Comparison of ENCODE assay signal across 1 cellular context in the genomic region with DNA sequence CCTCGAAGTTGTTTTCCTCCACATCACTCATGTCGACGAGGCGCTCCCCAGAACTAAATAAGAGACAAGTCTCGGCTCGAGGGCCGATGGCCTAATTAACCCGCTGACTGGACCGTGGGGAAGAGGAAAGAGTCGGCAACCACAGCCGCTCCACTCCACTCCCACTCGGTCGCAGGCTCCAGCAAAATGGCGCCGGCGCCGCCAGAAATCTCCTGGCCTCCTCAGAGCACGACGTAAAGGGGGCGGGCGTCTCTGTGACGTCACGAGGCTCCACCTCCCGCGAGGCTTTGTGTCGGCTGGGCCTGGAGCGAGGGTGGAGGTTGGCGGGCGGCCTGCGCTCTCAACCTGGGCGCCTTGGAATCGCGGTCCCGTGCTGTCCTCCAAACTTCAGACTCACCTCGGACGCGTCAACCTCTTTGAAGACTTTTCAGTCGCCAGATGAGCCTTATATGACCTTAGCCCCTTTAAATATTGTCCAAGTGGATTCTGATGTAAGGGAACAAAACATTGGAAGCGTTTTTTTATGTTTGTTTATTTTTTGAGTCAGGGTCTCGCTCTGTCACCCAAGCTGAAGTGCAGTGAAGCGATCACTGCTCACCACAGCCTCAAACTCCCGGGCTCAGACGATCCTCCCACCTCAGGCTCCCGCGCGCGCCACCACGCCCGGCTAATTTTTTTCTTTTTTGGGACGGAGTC.
TF ChIP-seq lines count a peak whose summit lies in the region.

A gene (minus strand): TSS at position 188 of the 696 bp plus-strand sequence. CDS start 157 bp downstream, at position 31.

TF ChIP-seq in K562, 482 proteins besides CTCF, POLR2A, EP300 and RAD21 (continued from another document and continues in another):
- TF ChIP-seq, protein P1, sequence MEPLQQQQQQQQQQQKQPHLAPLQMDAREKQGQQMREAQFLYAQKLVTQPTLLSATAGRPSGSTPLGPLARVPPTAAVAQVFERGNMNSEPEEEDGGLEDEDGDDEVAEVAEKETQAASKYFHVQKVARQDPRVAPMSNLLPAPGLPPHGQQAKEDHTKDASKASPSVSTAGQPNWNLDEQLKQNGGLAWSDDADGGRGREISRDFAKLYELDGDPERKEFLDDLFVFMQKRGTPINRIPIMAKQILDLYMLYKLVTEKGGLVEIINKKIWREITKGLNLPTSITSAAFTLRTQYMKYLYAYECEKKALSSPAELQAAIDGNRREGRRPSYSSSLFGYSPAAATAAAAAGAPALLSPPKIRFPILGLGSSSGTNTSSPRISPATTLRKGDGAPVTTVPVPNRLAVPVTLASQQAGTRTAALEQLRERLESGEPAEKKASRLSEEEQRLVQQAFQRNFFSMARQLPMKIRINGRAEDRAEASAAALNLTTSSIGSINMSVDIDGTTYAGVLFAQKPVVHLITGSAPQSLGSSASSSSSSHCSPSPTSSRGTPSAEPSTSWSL (CRISPR knock-in tag; IDR thresholded peaks at IDR 0.05; ENCODE audit: borderline replicate concordance) = peak; percentile 61; the same call in 1 of the 2 replicates
- TF ChIP-seq SMARCB1 (IDR thresholded peaks at IDR 0.05; ENCODE audit: insufficient read length, low read depth) = no peak
- no peak for TF ChIP-seq SNRNP70 (optimal IDR thresholded peaks at IDR 0.05; ENCODE audit: low read depth, low read length)
- TF ChIP-seq, protein P2, sequence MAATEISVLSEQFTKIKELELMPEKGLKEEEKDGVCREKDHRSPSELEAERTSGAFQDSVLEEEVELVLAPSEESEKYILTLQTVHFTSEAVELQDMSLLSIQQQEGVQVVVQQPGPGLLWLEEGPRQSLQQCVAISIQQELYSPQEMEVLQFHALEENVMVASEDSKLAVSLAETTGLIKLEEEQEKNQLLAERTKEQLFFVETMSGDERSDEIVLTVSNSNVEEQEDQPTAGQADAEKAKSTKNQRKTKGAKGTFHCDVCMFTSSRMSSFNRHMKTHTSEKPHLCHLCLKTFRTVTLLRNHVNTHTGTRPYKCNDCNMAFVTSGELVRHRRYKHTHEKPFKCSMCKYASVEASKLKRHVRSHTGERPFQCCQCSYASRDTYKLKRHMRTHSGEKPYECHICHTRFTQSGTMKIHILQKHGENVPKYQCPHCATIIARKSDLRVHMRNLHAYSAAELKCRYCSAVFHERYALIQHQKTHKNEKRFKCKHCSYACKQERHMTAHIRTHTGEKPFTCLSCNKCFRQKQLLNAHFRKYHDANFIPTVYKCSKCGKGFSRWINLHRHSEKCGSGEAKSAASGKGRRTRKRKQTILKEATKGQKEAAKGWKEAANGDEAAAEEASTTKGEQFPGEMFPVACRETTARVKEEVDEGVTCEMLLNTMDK (IDR thresholded peaks at IDR 0.05; ENCODE audit: borderline replicate concordance, insufficient read depth, low read depth, low read length, poor library complexity, severe bottlenecking) = no peak
- peak; percentile 30 for TF ChIP-seq RBM25 (IDR thresholded peaks at IDR 0.05; ENCODE audit: low read depth, low read length, severe bottlenecking)
- no peak for TF ChIP-seq MEIS2 (IDR thresholded peaks at IDR 0.05; ENCODE audit: partially characterized antibody)
- TF ChIP-seq KLF1 (tag; IDR thresholded peaks at IDR 0.05) = peak; percentile 50; the same call in 1 of the 2 replicates
- no peak for TF ChIP-seq POLR3A (IDR thresholded peaks at IDR 0.05; ENCODE audit: borderline replicate concordance, extremely low read depth, insufficient read depth, insufficient read length)
- peak; percentile 97 for TF ChIP-seq POLR2H (tag; IDR thresholded peaks at IDR 0.05; ENCODE audit: low read depth)
- TF ChIP-seq, protein P3, sequence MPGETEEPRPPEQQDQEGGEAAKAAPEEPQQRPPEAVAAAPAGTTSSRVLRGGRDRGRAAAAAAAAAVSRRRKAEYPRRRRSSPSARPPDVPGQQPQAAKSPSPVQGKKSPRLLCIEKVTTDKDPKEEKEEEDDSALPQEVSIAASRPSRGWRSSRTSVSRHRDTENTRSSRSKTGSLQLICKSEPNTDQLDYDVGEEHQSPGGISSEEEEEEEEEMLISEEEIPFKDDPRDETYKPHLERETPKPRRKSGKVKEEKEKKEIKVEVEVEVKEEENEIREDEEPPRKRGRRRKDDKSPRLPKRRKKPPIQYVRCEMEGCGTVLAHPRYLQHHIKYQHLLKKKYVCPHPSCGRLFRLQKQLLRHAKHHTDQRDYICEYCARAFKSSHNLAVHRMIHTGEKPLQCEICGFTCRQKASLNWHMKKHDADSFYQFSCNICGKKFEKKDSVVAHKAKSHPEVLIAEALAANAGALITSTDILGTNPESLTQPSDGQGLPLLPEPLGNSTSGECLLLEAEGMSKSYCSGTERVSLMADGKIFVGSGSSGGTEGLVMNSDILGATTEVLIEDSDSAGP (CRISPR knock-in tag; IDR thresholded peaks at IDR 0.05) = 0 out of 2 replicates have a peak, but pooled peaks have one; percentile 51
- no peak for TF ChIP-seq NONO (IDR thresholded peaks at IDR 0.05; ENCODE audit: low read depth in 2 of 2, low read length in 1 of 2)
- TF ChIP-seq SMAD3 (CRISPR knock-in tag; conservative IDR thresholded peaks at IDR 0.05) = no peak
- no peak for TF ChIP-seq CHD1 (IDR thresholded peaks at IDR 0.05; ENCODE audit: low read length)
- TF ChIP-seq, protein P4, sequence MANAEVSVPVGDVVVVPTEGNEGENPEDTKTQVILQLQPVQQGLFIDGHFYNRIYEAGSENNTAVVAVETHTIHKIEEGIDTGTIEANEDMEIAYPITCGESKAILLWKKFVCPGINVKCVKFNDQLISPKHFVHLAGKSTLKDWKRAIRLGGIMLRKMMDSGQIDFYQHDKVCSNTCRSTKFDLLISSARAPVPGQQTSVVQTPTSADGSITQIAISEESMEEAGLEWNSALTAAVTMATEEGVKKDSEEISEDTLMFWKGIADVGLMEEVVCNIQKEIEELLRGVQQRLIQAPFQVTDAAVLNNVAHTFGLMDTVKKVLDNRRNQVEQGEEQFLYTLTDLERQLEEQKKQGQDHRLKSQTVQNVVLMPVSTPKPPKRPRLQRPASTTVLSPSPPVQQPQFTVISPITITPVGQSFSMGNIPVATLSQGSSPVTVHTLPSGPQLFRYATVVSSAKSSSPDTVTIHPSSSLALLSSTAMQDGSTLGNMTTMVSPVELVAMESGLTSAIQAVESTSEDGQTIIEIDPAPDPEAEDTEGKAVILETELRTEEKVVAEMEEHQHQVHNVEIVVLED (CRISPR knock-in tag; IDR thresholded peaks at IDR 0.05) = peak; percentile 64
- no peak for TF ChIP-seq POLR3G (IDR thresholded peaks at IDR 0.05; ENCODE audit: extremely low read depth, insufficient read length, insufficient replicate concordance)
- TF ChIP-seq TAF1 (IDR thresholded peaks at IDR 0.05; ENCODE audit: control insufficient read depth, extremely low read depth, insufficient read depth, low read length, severe bottlenecking) = peak; percentile 99
- TF ChIP-seq ZNF354B (CRISPR knock-in tag; IDR thresholded peaks at IDR 0.05) = no peak
- peak; percentile 95 for TF ChIP-seq KDM5B (IDR thresholded peaks at IDR 0.05; ENCODE audit: insufficient replicate concordance, low read depth, low read length)
- peak; percentile 94 for TF ChIP-seq GTF2F1 (IDR thresholded peaks at IDR 0.05; ENCODE audit: low read depth, low read length)
- TF ChIP-seq, protein P5, sequence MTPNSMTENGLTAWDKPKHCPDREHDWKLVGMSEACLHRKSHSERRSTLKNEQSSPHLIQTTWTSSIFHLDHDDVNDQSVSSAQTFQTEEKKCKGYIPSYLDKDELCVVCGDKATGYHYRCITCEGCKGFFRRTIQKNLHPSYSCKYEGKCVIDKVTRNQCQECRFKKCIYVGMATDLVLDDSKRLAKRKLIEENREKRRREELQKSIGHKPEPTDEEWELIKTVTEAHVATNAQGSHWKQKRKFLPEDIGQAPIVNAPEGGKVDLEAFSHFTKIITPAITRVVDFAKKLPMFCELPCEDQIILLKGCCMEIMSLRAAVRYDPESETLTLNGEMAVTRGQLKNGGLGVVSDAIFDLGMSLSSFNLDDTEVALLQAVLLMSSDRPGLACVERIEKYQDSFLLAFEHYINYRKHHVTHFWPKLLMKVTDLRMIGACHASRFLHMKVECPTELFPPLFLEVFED (CRISPR knock-in tag; conservative IDR thresholded peaks at IDR 0.05) = no peak
- TF ChIP-seq ZNF239 (CRISPR knock-in tag; IDR thresholded peaks at IDR 0.05) = no peak
- TF ChIP-seq, protein P6, sequence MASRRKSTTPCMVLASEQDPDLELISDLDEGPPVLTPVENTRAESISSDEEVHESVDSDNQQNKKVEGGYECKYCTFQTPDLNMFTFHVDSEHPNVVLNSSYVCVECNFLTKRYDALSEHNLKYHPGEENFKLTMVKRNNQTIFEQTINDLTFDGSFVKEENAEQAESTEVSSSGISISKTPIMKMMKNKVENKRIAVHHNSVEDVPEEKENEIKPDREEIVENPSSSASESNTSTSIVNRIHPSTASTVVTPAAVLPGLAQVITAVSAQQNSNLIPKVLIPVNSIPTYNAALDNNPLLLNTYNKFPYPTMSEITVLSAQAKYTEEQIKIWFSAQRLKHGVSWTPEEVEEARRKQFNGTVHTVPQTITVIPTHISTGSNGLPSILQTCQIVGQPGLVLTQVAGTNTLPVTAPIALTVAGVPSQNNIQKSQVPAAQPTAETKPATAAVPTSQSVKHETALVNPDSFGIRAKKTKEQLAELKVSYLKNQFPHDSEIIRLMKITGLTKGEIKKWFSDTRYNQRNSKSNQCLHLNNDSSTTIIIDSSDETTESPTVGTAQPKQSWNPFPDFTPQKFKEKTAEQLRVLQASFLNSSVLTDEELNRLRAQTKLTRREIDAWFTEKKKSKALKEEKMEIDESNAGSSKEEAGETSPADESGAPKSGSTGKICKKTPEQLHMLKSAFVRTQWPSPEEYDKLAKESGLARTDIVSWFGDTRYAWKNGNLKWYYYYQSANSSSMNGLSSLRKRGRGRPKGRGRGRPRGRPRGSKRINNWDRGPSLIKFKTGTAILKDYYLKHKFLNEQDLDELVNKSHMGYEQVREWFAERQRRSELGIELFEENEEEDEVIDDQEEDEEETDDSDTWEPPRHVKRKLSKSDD (conservative IDR thresholded peaks at IDR 0.05; ENCODE audit: low read length) = no peak; the same call in 1 of the 2 replicates
- no peak for TF ChIP-seq CAMTA2 (CRISPR knock-in tag; conservative IDR thresholded peaks at IDR 0.05)
- TF ChIP-seq ZNF23 (CRISPR knock-in tag; IDR thresholded peaks at IDR 0.05) = no peak
- TF ChIP-seq SUPT5H (IDR thresholded peaks at IDR 0.05) = peak; percentile 97
- TF ChIP-seq, protein P7, sequence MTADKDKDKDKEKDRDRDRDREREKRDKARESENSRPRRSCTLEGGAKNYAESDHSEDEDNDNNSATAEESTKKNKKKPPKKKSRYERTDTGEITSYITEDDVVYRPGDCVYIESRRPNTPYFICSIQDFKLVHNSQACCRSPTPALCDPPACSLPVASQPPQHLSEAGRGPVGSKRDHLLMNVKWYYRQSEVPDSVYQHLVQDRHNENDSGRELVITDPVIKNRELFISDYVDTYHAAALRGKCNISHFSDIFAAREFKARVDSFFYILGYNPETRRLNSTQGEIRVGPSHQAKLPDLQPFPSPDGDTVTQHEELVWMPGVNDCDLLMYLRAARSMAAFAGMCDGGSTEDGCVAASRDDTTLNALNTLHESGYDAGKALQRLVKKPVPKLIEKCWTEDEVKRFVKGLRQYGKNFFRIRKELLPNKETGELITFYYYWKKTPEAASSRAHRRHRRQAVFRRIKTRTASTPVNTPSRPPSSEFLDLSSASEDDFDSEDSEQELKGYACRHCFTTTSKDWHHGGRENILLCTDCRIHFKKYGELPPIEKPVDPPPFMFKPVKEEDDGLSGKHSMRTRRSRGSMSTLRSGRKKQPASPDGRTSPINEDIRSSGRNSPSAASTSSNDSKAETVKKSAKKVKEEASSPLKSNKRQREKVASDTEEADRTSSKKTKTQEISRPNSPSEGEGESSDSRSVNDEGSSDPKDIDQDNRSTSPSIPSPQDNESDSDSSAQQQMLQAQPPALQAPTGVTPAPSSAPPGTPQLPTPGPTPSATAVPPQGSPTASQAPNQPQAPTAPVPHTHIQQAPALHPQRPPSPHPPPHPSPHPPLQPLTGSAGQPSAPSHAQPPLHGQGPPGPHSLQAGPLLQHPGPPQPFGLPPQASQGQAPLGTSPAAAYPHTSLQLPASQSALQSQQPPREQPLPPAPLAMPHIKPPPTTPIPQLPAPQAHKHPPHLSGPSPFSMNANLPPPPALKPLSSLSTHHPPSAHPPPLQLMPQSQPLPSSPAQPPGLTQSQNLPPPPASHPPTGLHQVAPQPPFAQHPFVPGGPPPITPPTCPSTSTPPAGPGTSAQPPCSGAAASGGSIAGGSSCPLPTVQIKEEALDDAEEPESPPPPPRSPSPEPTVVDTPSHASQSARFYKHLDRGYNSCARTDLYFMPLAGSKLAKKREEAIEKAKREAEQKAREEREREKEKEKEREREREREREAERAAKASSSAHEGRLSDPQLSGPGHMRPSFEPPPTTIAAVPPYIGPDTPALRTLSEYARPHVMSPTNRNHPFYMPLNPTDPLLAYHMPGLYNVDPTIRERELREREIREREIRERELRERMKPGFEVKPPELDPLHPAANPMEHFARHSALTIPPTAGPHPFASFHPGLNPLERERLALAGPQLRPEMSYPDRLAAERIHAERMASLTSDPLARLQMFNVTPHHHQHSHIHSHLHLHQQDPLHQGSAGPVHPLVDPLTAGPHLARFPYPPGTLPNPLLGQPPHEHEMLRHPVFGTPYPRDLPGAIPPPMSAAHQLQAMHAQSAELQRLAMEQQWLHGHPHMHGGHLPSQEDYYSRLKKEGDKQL (CRISPR knock-in tag; IDR thresholded peaks at IDR 0.05; ENCODE audit: borderline replicate concordance) = no peak
- TF ChIP-seq LCOR (CRISPR knock-in tag; IDR thresholded peaks at IDR 0.05) = peak; percentile 89
- TF ChIP-seq, protein P8, sequence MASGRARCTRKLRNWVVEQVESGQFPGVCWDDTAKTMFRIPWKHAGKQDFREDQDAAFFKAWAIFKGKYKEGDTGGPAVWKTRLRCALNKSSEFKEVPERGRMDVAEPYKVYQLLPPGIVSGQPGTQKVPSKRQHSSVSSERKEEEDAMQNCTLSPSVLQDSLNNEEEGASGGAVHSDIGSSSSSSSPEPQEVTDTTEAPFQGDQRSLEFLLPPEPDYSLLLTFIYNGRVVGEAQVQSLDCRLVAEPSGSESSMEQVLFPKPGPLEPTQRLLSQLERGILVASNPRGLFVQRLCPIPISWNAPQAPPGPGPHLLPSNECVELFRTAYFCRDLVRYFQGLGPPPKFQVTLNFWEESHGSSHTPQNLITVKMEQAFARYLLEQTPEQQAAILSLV (tag; IDR thresholded peaks at IDR 0.05) = no peak
- no peak for TF ChIP-seq SRSF3 (IDR thresholded peaks at IDR 0.05; ENCODE audit: insufficient read depth, low read length)
- TF ChIP-seq ZNF583 (CRISPR knock-in tag; IDR thresholded peaks at IDR 0.05) = 0 out of 2 replicates have a peak, but pooled peaks have one; percentile 23
- no peak for TF ChIP-seq SIRT6 (IDR thresholded peaks at IDR 0.05; ENCODE audit: low read depth, low read length)
- TF ChIP-seq KLF10 (CRISPR knock-in tag; IDR thresholded peaks at IDR 0.05) = no peak
- no peak for TF ChIP-seq XRCC4 (IDR thresholded peaks at IDR 0.05; ENCODE audit: extremely low read depth, insufficient read depth, insufficient read length)
- TF ChIP-seq, protein P9, sequence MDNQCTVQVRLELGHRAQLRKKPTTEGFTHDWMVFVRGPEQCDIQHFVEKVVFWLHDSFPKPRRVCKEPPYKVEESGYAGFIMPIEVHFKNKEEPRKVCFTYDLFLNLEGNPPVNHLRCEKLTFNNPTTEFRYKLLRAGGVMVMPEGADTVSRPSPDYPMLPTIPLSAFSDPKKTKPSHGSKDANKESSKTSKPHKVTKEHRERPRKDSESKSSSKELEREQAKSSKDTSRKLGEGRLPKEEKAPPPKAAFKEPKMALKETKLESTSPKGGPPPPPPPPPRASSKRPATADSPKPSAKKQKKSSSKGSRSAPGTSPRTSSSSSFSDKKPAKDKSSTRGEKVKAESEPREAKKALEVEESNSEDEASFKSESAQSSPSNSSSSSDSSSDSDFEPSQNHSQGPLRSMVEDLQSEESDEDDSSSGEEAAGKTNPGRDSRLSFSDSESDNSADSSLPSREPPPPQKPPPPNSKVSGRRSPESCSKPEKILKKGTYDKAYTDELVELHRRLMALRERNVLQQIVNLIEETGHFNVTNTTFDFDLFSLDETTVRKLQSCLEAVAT (IDR thresholded peaks at IDR 0.05) = peak; percentile 24 to 89; a peak in 3 of 4 replicates
- no peak for TF ChIP-seq CEBPB (tag; IDR thresholded peaks at IDR 0.05)
- no peak for TF ChIP-seq ZNF551 (CRISPR knock-in tag; IDR thresholded peaks at IDR 0.05)
- TF ChIP-seq CREBBP (IDR thresholded peaks at IDR 0.05; ENCODE audit: low read depth, low read length) = no peak
- peak; percentile 66; the same call in 1 of the 2 replicates for TF ChIP-seq ZNF384 (IDR thresholded peaks at IDR 0.05; ENCODE audit: low read depth, low read length)
